Comparison of ENCODE assay signal across 11 cellular contexts in the genomic region with DNA sequence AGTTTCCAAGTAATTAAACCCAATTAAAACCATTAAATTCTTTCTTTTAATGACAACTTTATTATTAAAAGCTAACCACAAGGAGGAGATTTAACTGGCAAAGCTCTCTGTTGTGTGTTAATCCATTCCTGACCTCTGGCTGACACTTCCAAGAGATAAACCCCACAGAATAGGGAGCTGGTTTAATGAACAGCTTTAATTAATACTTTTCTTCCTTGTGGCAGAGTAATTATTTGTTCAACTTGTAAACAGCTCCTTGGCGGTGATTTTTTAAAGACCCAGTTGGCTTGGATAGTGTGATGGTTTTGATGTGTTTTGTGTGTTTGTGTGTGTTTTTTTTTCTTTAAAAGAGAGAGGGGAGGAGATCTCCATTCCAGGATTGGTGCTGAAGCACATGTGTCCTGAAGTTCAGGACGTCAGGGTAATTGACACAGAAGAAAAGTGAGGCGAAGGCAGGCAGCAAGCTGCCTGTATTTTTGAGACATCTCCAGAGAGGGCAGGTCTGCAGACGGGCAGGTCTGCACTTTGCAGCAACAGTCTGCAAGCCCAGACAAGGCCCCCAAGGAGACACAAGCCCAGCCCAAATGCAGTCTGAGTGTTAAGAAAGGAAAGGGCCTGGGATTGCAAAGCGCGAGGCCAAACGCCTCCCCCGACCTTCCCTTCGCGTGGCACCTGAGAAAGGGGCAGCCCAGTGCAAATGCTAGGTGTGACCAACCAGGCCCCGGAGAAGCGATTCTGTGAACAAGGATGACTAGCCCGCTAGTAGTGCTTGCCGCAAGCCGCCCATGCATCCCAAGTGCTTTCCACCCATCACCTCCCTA.
A peak's percentile ranks its signal among the peaks of the same experiment; 100 is the strongest.
DNase-seq lines count a peak whose midpoint lies in the region; ATAC-seq and TF ChIP-seq lines count a peak whose summit lies in the region.
"Had no signal": no experiment of that assay in that cellular context is flagged by ENCODE, and none has a peak within 500 bp of the region (broad histone marks: within the 10 kb centered on the region; RNA-seq: fewer than 3 reads in every experiment).

No MANE protein-coding gene starts in this region.

- POLR2A ChIA-PET in OCI-LY7 (lab: Charles Lee): interaction anchor here (0.6 to 0.7 kb wide), 4 partner anchors 10 to 485 kb away, joined by 3 to 7 read pairs (median 4); no protein-coding TSS in a partner anchor

- no peaks in the 10 kb centered on the region for H4K20me1 ChIP-seq in OCI-LY7 (ENCODE audit: insufficient read depth, low read length)

- H3K9me2 ChIP-seq in OCI-LY7 (ENCODE audit: insufficient read depth, low read length): no peaks in the 10 kb centered on the region

- ATAC-seq in RWPE2 (ENCODE audit: low read depth): peak; percentile 92
- ATAC-seq in activated CD4-positive, CD25-positive, alpha-beta regulatory T cell treated with anti-CD3 and anti-CD28 coated beads, Interleukin-2, amount 50 U/mL, for 24 hours: no peak

- CTCF ChIA-PET in OCI-LY7 (lab: Charles Lee; ENCODE audit: unreplicated experiment): no interaction called here

- TF ChIP-seq CTCF in RWPE2 (IDR thresholded peaks at IDR 0.05; ENCODE audit: poor library complexity, severe bottlenecking) (peak; percentile 32), glutamatergic neuron (IDR thresholded peaks at IDR 0.05; ENCODE audit: partially characterized antibody, unreplicated experiment) (no peak), OCI-LY7 (conservative IDR thresholded peaks at IDR 0.05; ENCODE audit: low read length) (no peak)

- peaks cover 15% of the 10 kb centered on the region for H3K4me1 Mint-ChIP-seq in glutamatergic neuron (ENCODE audit: low read depth, unreplicated experiment)

- H3K9me3 Mint-ChIP-seq in glutamatergic neuron (ENCODE audit: unreplicated experiment): peaks cover 6% of the 10 kb centered on the region

- H3K4me3 Mint-ChIP-seq in glutamatergic neuron (ENCODE audit: unreplicated experiment): peak overlapping the region; percentile 50

- no TSS peak for BruUV-seq in OCI-LY7 (replicated peaks; lab: Mats Ljungman, UMichigan)

- H3K4me2 ChIP-seq in OCI-LY7 (ENCODE audit: low read length): no peak overlapping the region

- peaks cover 38% of the 10 kb centered on the region for H3K4me1 ChIP-seq in RWPE2 (ENCODE audit: insufficient read depth, poor library complexity, severe bottlenecking)
- peaks cover 7% of the 10 kb centered on the region for H3K4me1 ChIP-seq in OCI-LY7 (ENCODE audit: insufficient read depth, low read length, poor library complexity, severe bottlenecking)

- H3K27me3 ChIP-seq in RWPE2 (ENCODE audit: insufficient read depth, poor library complexity, severe bottlenecking): no peaks in the 10 kb centered on the region

- DNase-seq in GM03348 (ENCODE audit: low spot score): peak; percentile 40
- DNase-seq in RWPE2 (ENCODE audit: low spot score): peak; percentile 99
- peak; percentile 25 for DNase-seq in glutamatergic neuron
- peak; percentile 80 for DNase-seq in retina
- DNase-seq in HuH-7 (ENCODE audit: low spot score): no peak
- no peak for DNase-seq in OCI-LY7 (ENCODE audit: low spot score)
- no peak for DNase-seq in SK-N-DZ (ENCODE audit: low spot score)
- DNase-seq: activated effector memory CD4-positive, alpha-beta T cell treated with Interleukin-2 at 50 U/mL for 16 hours; DMS79 treated with DMSO at 0.1 percent for 48 hours; stimulated activated CD4-positive, alpha-beta T cell treated with anti-CD3 and anti-CD28 coated beads, Interleukin-12 subunit alpha, Interleukin-12 subunit beta, amount 100 ng/mL, for 4 hours had no signal

- H3K9me3 ChIP-seq in RWPE2 (ENCODE audit: severe bottlenecking) (no peaks in the 10 kb centered on the region), OCI-LY7 (ENCODE audit: low read length) (no peaks in the 10 kb centered on the region)

- peaks cover 8% of the 10 kb centered on the region for H3K27me3 Mint-ChIP-seq in glutamatergic neuron (ENCODE audit: unreplicated experiment)

- peak overlapping the region; percentile 30 for H3K27ac Mint-ChIP-seq in glutamatergic neuron (ENCODE audit: unreplicated experiment)

- intact Hi-C loops in OCI-LY7 (cut with micrococcal nuclease; ENCODE audit: unreplicated experiment): no loop called here

- no peak overlapping the region for H3K4me3 ChIP-seq in RWPE2 (ENCODE audit: severe bottlenecking)
- no peak overlapping the region for H3K4me3 ChIP-seq in OCI-LY7 (ENCODE audit: low read depth, low read length, poor library complexity, severe bottlenecking)

- H3K27ac ChIP-seq in RWPE2 (ENCODE audit: poor library complexity, severe bottlenecking) (peak overlapping the region; percentile 100), OCI-LY7 (ENCODE audit: low read depth, low read length, poor library complexity, severe bottlenecking) (no peak overlapping the region)

- H3K36me3 ChIP-seq in RWPE2 (ENCODE audit: low read depth): no peaks in the 10 kb centered on the region
- H3K36me3 ChIP-seq in OCI-LY7 (ENCODE audit: insufficient read depth, low read length): no peaks in the 10 kb centered on the region

- no peaks in the 10 kb centered on the region for H3K79me2 ChIP-seq in OCI-LY7 (ENCODE audit: insufficient read depth, low read depth, low read length)

- H3K36me3 Mint-ChIP-seq in glutamatergic neuron (ENCODE audit: unreplicated experiment): peaks cover 9% of the 10 kb centered on the region

- H2AFZ ChIP-seq in OCI-LY7 (ENCODE audit: low read length): no peak overlapping the region

Comparison
In these comparisons a context has a peak if more than half of its experiments do, and no peak if none do; other contexts are left out.
1. DNase-seq: peak in GM03348 (single experiment), RWPE2 (single experiment), glutamatergic neuron (single experiment) and retina (single experiment); none in HuH-7 (single experiment), OCI-LY7 (single experiment) and SK-N-DZ (single experiment).